ENCODE assay signal across 7 cellular contexts in genomic region chr4:116323606-116324005, GRCh38.
"Had no signal": no experiment of that assay in that cellular context is flagged by ENCODE, and none has a peak within 500 bp of the region (broad histone marks: within the 10 kb centered on the region; RNA-seq: fewer than 3 reads in every experiment).

No MANE protein-coding gene starts in this region.

- H3K36me3 ChIP-seq: HAP-1 had no signal

- H3K27ac ChIP-seq: GM23248 had no signal

- H3K4me1 ChIP-seq: HAP-1 had no signal

- H3K4me3 ChIP-seq: GM23248, HAP-1, K562 had no signal

- H2AFZ ChIP-seq: GM23248 had no signal

- H3K9me3 ChIP-seq: HAP-1 had no signal

- H3K9ac ChIP-seq: GM23248 had no signal

- ATAC-seq: K562 had no signal

- DNase-seq: GM23248, GOT3, H7, IMR-90, KG1 had no signal
